ENCODE assay signal across 11 cellular contexts in genomic region chr10:62618576-62619408, GRCh38.
DNase-seq lines count a peak whose midpoint lies in the region; ATAC-seq, FAIRE-seq and TF ChIP-seq lines count a peak whose summit lies in the region.
"Had no signal": no experiment of that assay in that cellular context is flagged by ENCODE, and none has a peak within 500 bp of the region (broad histone marks: within the 10 kb centered on the region; RNA-seq: fewer than 3 reads in every experiment).

No MANE protein-coding gene starts in this region.

- H3K27ac Mint-ChIP-seq in activated CD4-positive, alpha-beta memory T cell treated with anti-CD3 and anti-CD28 coated beads, Interleukin-2, amount 10 ng/mL, durations not matched to agents 7 days and 5 days: no peak overlapping the region
- H3K27ac Mint-ChIP-seq: activated T-helper 17 cell treated with anti-CD3 and anti-CD28 coated beads, Interleukin-2, amount 50 U/mL, for 72 hours had no signal

- CTCF ChIA-PET in activated CD4-positive, alpha-beta memory T cell treated with anti-CD3 and anti-CD28 coated beads, Interleukin-2, amount 10 ng/mL, durations not matched to agents 7 days and 5 days (lab: Charles Lee): interaction anchor here (0.8 to 2.2 kb wide), 2 partner anchors 8 to 19 kb away, joined by 3 to 8 read pairs; no protein-coding TSS in a partner anchor

- DNase-seq in GM12892 (ENCODE audit: insufficient read length) (peak; percentile 32), T1000 (lab: John Stamatoyannopoulos, UW) (peak; percentile 58), mucosa of gallbladder (ENCODE audit: low spot score) (peak; percentile 35), NCI-H1105 (lab: John Stamatoyannopoulos, UW) (no peak), T-helper 9 cell (no peak)
- no peak for DNase-seq in activated CD4-positive, alpha-beta memory T cell treated with anti-CD3 and anti-CD28 coated beads, Interleukin-2, amount 10 ng/mL, durations not matched to agents 7 days and 5 days
- no peak for DNase-seq in activated CD4-positive, CD25-positive, alpha-beta regulatory T cell treated with anti-CD3 and anti-CD28 coated beads, Interleukin-2, amount 50 U/mL, for 72 hours
- DNase-seq: NCI-H526 treated with DMSO at 0.1 percent for 48 hours had no signal

- H3K4me1 Mint-ChIP-seq in activated CD4-positive, alpha-beta memory T cell treated with anti-CD3 and anti-CD28 coated beads, Interleukin-2, amount 10 ng/mL, durations not matched to agents 7 days and 5 days: peaks cover 44% of the 10 kb centered on the region

- peaks cover 3% of the 10 kb centered on the region for H3K9me3 Mint-ChIP-seq in activated CD4-positive, alpha-beta memory T cell treated with anti-CD3 and anti-CD28 coated beads, Interleukin-2, amount 10 ng/mL, durations not matched to agents 7 days and 5 days
- H3K9me3 Mint-ChIP-seq: activated T-helper 17 cell treated with anti-CD3 and anti-CD28 coated beads, Interleukin-2, amount 50 U/mL, for 72 hours had no signal

- POLR2A ChIA-PET in activated CD4-positive, alpha-beta memory T cell treated with anti-CD3 and anti-CD28 coated beads, Interleukin-2, amount 10 ng/mL, durations not matched to agents 7 days and 5 days (lab: Charles Lee): interaction anchor here (1.0 to 1.3 kb wide), 2 partner anchors 114 to 514 kb away, joined by 3 to 5 read pairs; partner anchors contain the start of gene NRBF2

- peak; percentile 50 for ATAC-seq in HG02798 (IDR thresholded peaks at IDR 0.05; ENCODE audit: poor library complexity, unreplicated experiment)
- ATAC-seq: activated T-helper 17 cell treated with anti-CD3 and anti-CD28 coated beads, Interleukin-2, amount 50 U/mL, for 72 hours had no signal

- peaks cover 5% of the 10 kb centered on the region for H3K27me3 Mint-ChIP-seq in activated CD4-positive, alpha-beta memory T cell treated with anti-CD3 and anti-CD28 coated beads, Interleukin-2, amount 10 ng/mL, durations not matched to agents 7 days and 5 days
- H3K27me3 Mint-ChIP-seq: activated T-helper 17 cell treated with anti-CD3 and anti-CD28 coated beads, Interleukin-2, amount 50 U/mL, for 72 hours had no signal

- H3K36me3 Mint-ChIP-seq in activated CD4-positive, alpha-beta memory T cell treated with anti-CD3 and anti-CD28 coated beads, Interleukin-2, amount 10 ng/mL, durations not matched to agents 7 days and 5 days (ENCODE audit: low read depth): no peaks in the 10 kb centered on the region

- H3K4me3 Mint-ChIP-seq in activated CD4-positive, alpha-beta memory T cell treated with anti-CD3 and anti-CD28 coated beads, Interleukin-2, amount 10 ng/mL, durations not matched to agents 7 days and 5 days: no peak overlapping the region
- H3K4me3 Mint-ChIP-seq: activated T-helper 17 cell treated with anti-CD3 and anti-CD28 coated beads, Interleukin-2, amount 50 U/mL, for 72 hours had no signal

- no peak for TF ChIP-seq POLR2A in GM12892 (IDR thresholded peaks at IDR 0.05; ENCODE audit: low read depth, low read length)

- FAIRE-seq in GM12892 (lab: Jason Lieb, UNC): no peak
- FAIRE-seq: keratinocyte had no signal

Comparison
In these comparisons a context has a peak if more than half of its experiments do, and no peak if none do; other contexts are left out.
1. DNase-seq: peak in GM12892 (single experiment), T1000 (single experiment) and mucosa of gallbladder (single experiment); none in NCI-H1105 (single experiment), T-helper 9 cell (single experiment), activated CD4-positive, alpha-beta memory T cell treated with anti-CD3 and anti-CD28 coated beads, Interleukin-2, amount 10 ng/mL, durations not matched to agents 7 days and 5 days (single experiment) and activated CD4-positive, CD25-positive, alpha-beta regulatory T cell treated with anti-CD3 and anti-CD28 coated beads, Interleukin-2, amount 50 U/mL, for 72 hours (single experiment).